ENCODE assay signal across 1 cellular context in the genomic region with DNA sequence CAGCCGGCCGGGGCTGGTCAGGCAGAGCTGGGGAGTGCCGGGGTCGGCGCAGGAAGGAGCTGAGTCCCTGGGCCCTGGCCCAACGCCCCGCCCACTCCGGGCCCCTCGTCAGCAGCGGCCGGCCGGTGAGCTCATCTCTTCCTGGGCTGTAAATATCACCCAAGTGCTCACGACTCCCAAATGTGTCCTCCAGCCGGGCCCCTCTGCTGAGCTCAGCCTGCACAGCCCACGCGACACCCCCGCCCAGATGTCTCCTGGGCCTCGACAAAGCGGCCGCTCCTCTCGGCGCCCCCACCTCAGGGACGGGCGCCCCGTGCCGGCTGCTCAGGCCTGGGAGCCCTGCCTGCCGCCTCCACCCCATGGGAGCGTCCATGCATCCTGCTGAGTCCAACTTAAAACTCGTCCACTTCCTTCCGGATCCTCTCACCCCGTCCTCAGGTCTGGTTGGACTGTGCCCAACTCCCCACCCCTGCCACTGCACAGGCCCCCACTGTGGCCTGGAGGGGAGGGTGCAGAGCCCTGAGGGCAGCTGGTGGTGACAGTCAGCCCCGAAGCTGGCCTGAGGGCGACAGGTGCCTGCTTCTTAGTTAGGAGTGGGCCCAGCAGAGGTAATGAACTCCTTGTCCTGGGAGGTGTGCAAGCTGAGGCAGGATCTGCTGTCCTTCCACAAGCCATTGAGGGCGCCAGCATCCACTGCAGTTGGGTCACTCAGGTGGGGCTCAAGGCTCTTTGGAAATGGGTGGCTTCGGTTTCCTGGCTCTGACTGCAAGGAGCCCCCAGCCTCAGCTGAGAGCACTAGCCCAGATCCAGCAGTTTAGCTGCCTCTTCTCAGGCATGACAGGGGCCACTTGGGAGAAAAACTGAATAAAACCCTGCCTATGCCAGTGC.
TF ChIP-seq lines count a peak whose summit lies in the region.

No MANE protein-coding gene starts in this region.

TF ChIP-seq in IMR-90, 13 proteins besides CTCF, POLR2A, EP300 and RAD21 (continued from another document):
- TF ChIP-seq RFX5 (IDR thresholded peaks at IDR 0.05; ENCODE audit: low read depth, low read length): no peak
- TF ChIP-seq RCOR1 (IDR thresholded peaks at IDR 0.05; ENCODE audit: insufficient replicate concordance, low read length): no peak
- no peak for TF ChIP-seq BHLHE40 (IDR thresholded peaks at IDR 0.05; ENCODE audit: low read depth, low read length)
